12 cellular contexts compared by ENCODE assay signal in the genomic region with DNA sequence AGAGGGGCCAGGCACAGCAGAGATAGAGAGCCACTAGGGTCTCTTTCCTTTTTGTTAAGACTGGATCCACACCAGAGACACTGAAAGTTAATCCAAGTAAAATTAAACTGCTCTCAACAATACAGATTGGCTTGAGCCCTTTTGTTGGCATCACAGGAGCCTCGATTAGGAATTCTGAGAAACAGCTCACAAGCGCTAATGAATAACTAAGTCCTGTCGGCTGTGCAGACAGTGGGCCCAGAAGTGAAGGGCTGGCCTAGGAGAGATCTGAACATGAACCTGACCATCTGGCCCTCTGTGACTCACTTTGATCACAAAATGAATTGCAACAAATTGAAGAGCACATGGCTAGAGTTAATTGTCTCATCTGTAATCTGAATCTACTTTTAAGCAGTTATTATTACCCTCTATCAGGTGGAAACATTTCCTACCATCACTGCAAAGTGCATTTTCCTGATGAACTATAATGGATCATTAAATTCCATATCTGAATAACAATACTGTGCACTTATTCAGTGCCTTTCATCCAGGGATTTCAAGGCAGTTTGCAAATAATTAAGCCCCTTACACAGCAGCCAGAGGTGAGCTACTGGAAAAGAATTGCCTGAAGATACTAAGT. TPM values are rescaled to one million over a fixed set of nuclear protein-coding genes. Genes with fewer than 3 reads are reported as not detected.
DNase-seq lines count a peak whose midpoint lies in the region; ATAC-seq and TF ChIP-seq lines count a peak whose summit lies in the region.
"Had no signal": no experiment of that assay in that cellular context is flagged by ENCODE, and none has a peak within 500 bp of the region (broad histone marks: within the 10 kb centered on the region; RNA-seq: fewer than 3 reads in every experiment).

No MANE protein-coding gene starts in this region.

- H3K36me3 ChIP-seq in CD8-positive, alpha-beta T cell (ENCODE audit: insufficient read depth, low read length), result no peaks in the 10 kb centered on the region

- DNase-seq in CD8-positive, alpha-beta T cell, result no peak
- DNase-seq in NAMALWA (ENCODE audit: low spot score), result peak; percentile 60
- no peak for DNase-seq in activated T-helper 1 cell treated with anti-CD3 and anti-CD28 coated beads, Interleukin-12 subunit alpha, Interleukin-12 subunit beta, Interleukin-2, Interleukin-4 antibody, amounts not matched to agents 30 ng/mL and 10 ng/mL and 1 ng/mL, durations not matched to agents 14 hours and 24 hours and 36 hours (ENCODE audit: low spot score)
- no peak for DNase-seq in naive B cell
- DNase-seq in lower leg skin (ENCODE audit: low spot score in 2 of 2), result no peak
- no peak for DNase-seq in islet precursor cell
- DNase-seq: amniotic stem cell, mesendoderm, NCI-H2081 treated with DMSO at 0.1 percent for 48 hours, RPMI8226 had no signal

- POLR2A ChIA-PET in CD8-positive, alpha-beta T cell (lab: Charles Lee), result interaction anchor here (0.9 to 3.9 kb wide), 4 partner anchors 9 to 198 kb away, joined by 3 to 21 read pairs (median 4); no protein-coding TSS in a partner anchor

- no peaks in the 10 kb centered on the region for H3K27me3 ChIP-seq in CD8-positive, alpha-beta T cell (ENCODE audit: insufficient read depth, low read length)

- H3K4me3 ChIP-seq in CD8-positive, alpha-beta T cell (ENCODE audit: low read depth, low read length), result peak overlapping the region; percentile 69
- H3K4me3 ChIP-seq in lower leg skin (ENCODE audit: low read depth, poor library complexity, severe bottlenecking), result no peak overlapping the region

- H3K27me3 Mint-ChIP-seq in CD8-positive, alpha-beta T cell (ENCODE audit: low read depth), result no peaks in the 10 kb centered on the region
- H3K27me3 Mint-ChIP-seq in activated T-helper 1 cell treated with anti-CD3 and anti-CD28 coated beads, Interleukin-12 subunit alpha, Interleukin-12 subunit beta, Interleukin-2, Interleukin-4 antibody, amounts not matched to agents 30 ng/mL and 10 ng/mL and 1 ng/mL, durations not matched to agents 14 hours and 24 hours and 36 hours (ENCODE audit: insufficient read depth), result peaks cover 8% of the 10 kb centered on the region
- no peaks in the 10 kb centered on the region for H3K27me3 Mint-ChIP-seq in naive B cell

- peak overlapping the region; percentile 94 for H3K4me3 Mint-ChIP-seq in CD8-positive, alpha-beta T cell
- H3K4me3 Mint-ChIP-seq in activated T-helper 1 cell treated with anti-CD3 and anti-CD28 coated beads, Interleukin-12 subunit alpha, Interleukin-12 subunit beta, Interleukin-2, Interleukin-4 antibody, amounts not matched to agents 30 ng/mL and 10 ng/mL and 1 ng/mL, durations not matched to agents 14 hours and 24 hours and 36 hours, result peak overlapping the region; percentile 93
- H3K4me3 Mint-ChIP-seq in naive B cell, result peak overlapping the region; percentile 89 to 99 (median 96)

- no peak for ATAC-seq in CD8-positive, alpha-beta T cell
- ATAC-seq in naive B cell (ENCODE audit: low read depth in 2 of 2), result no peak
- no peak for ATAC-seq in HG02970 (IDR thresholded peaks at IDR 0.05; ENCODE audit: low FRiP score, unreplicated experiment)
- no peak for ATAC-seq in HG02884 (IDR thresholded peaks at IDR 0.05; ENCODE audit: unreplicated experiment)

- no peaks in the 10 kb centered on the region for H3K9me3 Mint-ChIP-seq in CD8-positive, alpha-beta T cell
- no peaks in the 10 kb centered on the region for H3K9me3 Mint-ChIP-seq in activated T-helper 1 cell treated with anti-CD3 and anti-CD28 coated beads, Interleukin-12 subunit alpha, Interleukin-12 subunit beta, Interleukin-2, Interleukin-4 antibody, amounts not matched to agents 30 ng/mL and 10 ng/mL and 1 ng/mL, durations not matched to agents 14 hours and 24 hours and 36 hours
- H3K9me3 Mint-ChIP-seq in naive B cell, result no peaks in the 10 kb centered on the region

- intact Hi-C loops in CD8-positive, alpha-beta T cell (cut with DNase I, micrococcal nuclease), result loop anchor here in 1 of 2 experiments (5.0 kb wide), 2 partner anchors 36 to 211 kb away; no protein-coding TSS in a partner anchor
- intact Hi-C loops in activated T-helper 1 cell treated with anti-CD3 and anti-CD28 coated beads, Interleukin-12 subunit alpha, Interleukin-12 subunit beta, Interleukin-2, Interleukin-4 antibody, amounts not matched to agents 30 ng/mL and 10 ng/mL and 1 ng/mL, durations not matched to agents 14 hours and 24 hours and 36 hours (cut with micrococcal nuclease), result loop anchor here (10.0 kb wide), 2 partner anchors 939 to 999 kb away; a partner anchor contains a TSS
- intact Hi-C loops in lower leg skin (cut with DNase I; ENCODE audit: low total_unique reads), result no loop called here

- H3K9me3 ChIP-seq in CD8-positive, alpha-beta T cell (ENCODE audit: low read length), result no peaks in the 10 kb centered on the region

- WGBS in lower leg skin, 2 donors, result 93 to 94% methylated on average over 3 of the region's 3 CpGs

- no peak for TF ChIP-seq CTCF in CD8-positive, alpha-beta T cell (IDR thresholded peaks at IDR 0.05)
- TF ChIP-seq CTCF in lower leg skin (IDR thresholded peaks at IDR 0.05), result no peak

- CTCF ChIA-PET in CD8-positive, alpha-beta T cell (lab: Charles Lee), result interaction anchor here (0.6 to 1.6 kb wide), 3 partner anchors 9 to 175 kb away, joined by 3 to 5 read pairs (median 3); no protein-coding TSS in a partner anchor

- H3K4me1 ChIP-seq in CD8-positive, alpha-beta T cell (ENCODE audit: insufficient read depth, low read length), result peaks cover 56% of the 10 kb centered on the region

- H3K4me1 Mint-ChIP-seq in CD8-positive, alpha-beta T cell (ENCODE audit: low read depth), result peaks cover 68% of the 10 kb centered on the region
- peaks cover 59% of the 10 kb centered on the region for H3K4me1 Mint-ChIP-seq in activated T-helper 1 cell treated with anti-CD3 and anti-CD28 coated beads, Interleukin-12 subunit alpha, Interleukin-12 subunit beta, Interleukin-2, Interleukin-4 antibody, amounts not matched to agents 30 ng/mL and 10 ng/mL and 1 ng/mL, durations not matched to agents 14 hours and 24 hours and 36 hours (ENCODE audit: low read depth)
- peaks cover 48 to 76% (median 74%) of the 10 kb centered on the region in 3 donors for H3K4me1 Mint-ChIP-seq in naive B cell

- no peak for TF ChIP-seq POLR2A in lower leg skin (IDR thresholded peaks at IDR 0.05)

- peaks cover 38% of the 10 kb centered on the region for H3K36me3 Mint-ChIP-seq in CD8-positive, alpha-beta T cell
- H3K36me3 Mint-ChIP-seq in activated T-helper 1 cell treated with anti-CD3 and anti-CD28 coated beads, Interleukin-12 subunit alpha, Interleukin-12 subunit beta, Interleukin-2, Interleukin-4 antibody, amounts not matched to agents 30 ng/mL and 10 ng/mL and 1 ng/mL, durations not matched to agents 14 hours and 24 hours and 36 hours (ENCODE audit: low read depth), result peaks cover 44% of the 10 kb centered on the region
- H3K36me3 Mint-ChIP-seq in naive B cell, result peaks cover 29 to 38% of the 10 kb centered on the region in 2 donors

- peak overlapping the region; percentile 88 for H3K27ac ChIP-seq in CD8-positive, alpha-beta T cell (ENCODE audit: low read depth, low read length)

- peak overlapping the region; percentile 94 for H3K27ac Mint-ChIP-seq in CD8-positive, alpha-beta T cell
- H3K27ac Mint-ChIP-seq in activated T-helper 1 cell treated with anti-CD3 and anti-CD28 coated beads, Interleukin-12 subunit alpha, Interleukin-12 subunit beta, Interleukin-2, Interleukin-4 antibody, amounts not matched to agents 30 ng/mL and 10 ng/mL and 1 ng/mL, durations not matched to agents 14 hours and 24 hours and 36 hours, result peak overlapping the region; percentile 95
- peak overlapping the region; percentile 96 to 99 (median 98) for H3K27ac Mint-ChIP-seq in naive B cell

RNA-seq across cellular contexts. Expression of a gene that starts 3.2 kb away (rescaled TPM):
- total RNA-seq in CD8-positive, alpha-beta T cell, result 100 to 1,000 TPM; 162 to 164 TPM
- total RNA-seq in activated T-helper 1 cell treated with anti-CD3 and anti-CD28 coated beads, Interleukin-12 subunit alpha, Interleukin-12 subunit beta, Interleukin-2, Interleukin-4 antibody, amounts not matched to agents 30 ng/mL and 10 ng/mL and 1 ng/mL, durations not matched to agents 14 hours and 24 hours and 36 hours, result 68.1 and 71.2 TPM in 2 replicates
- polyA plus RNA-seq in naive B cell (ENCODE audit: low read depth in 6 of 6), result 100 to 1,000 TPM in 1 of 6 donors, 10 to 100 TPM in 5; 31.0 to 130 (median 78.4) TPM
- 10 to 100 TPM in 2 of 4 donors, 1 to 10 TPM in 2; 9.3 to 34.5 (median 11.1) TPM for total RNA-seq in lower leg skin
